1 cellular context compared by ENCODE assay signal in the genomic region with DNA sequence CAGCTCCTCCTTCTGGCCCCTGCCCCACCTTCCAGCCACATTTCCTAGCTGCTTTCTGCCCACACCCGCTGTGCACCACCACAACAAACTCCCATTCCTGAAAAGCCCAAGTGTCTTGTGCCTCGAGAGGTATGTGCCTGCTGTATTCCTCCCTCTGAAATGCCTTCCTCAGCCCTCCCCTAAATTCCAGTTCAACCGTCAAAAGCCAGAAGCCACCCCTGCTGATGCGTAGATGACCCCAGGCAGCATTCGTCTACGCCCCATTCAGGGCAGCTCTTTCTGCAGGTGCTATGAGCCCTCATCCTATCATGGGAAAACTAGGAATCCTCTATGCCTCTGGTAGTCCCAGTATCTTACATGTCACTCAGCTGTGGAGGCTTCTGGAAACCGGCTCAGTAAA.
TF ChIP-seq lines count a peak whose summit lies in the region.

No MANE protein-coding gene starts in this region.

TF ChIP-seq in GM23338, 12 proteins besides CTCF, POLR2A, EP300 and RAD21 (continued from another document):
- no peak for TF ChIP-seq ZNF462 (CRISPR knock-in tag; IDR thresholded peaks at IDR 0.05)
- TF ChIP-seq STAT1 (IDR thresholded peaks at IDR 0.05; ENCODE audit: unreplicated experiment): no peak
- TF ChIP-seq ZNF114 (CRISPR knock-in tag; IDR thresholded peaks at IDR 0.05): no peak
- no peak for TF ChIP-seq JUNB (IDR thresholded peaks at IDR 0.05; ENCODE audit: unreplicated experiment)
- TF ChIP-seq EZH2phosphoT487 (IDR thresholded peaks at IDR 0.05; ENCODE audit: unreplicated experiment): no peak
- TF ChIP-seq REST (IDR thresholded peaks at IDR 0.05; ENCODE audit: unreplicated experiment): no peak
- TF ChIP-seq, protein P1, sequence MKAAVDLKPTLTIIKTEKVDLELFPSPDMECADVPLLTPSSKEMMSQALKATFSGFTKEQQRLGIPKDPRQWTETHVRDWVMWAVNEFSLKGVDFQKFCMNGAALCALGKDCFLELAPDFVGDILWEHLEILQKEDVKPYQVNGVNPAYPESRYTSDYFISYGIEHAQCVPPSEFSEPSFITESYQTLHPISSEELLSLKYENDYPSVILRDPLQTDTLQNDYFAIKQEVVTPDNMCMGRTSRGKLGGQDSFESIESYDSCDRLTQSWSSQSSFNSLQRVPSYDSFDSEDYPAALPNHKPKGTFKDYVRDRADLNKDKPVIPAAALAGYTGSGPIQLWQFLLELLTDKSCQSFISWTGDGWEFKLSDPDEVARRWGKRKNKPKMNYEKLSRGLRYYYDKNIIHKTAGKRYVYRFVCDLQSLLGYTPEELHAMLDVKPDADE (IDR thresholded peaks at IDR 0.05): no peak
- no peak for TF ChIP-seq EZH2 (IDR thresholded peaks at IDR 0.05; ENCODE audit: low read depth, unreplicated experiment)
- TF ChIP-seq NANOG (IDR thresholded peaks at IDR 0.05; ENCODE audit: borderline replicate concordance): no peak
- no peak for TF ChIP-seq CREB1 (CRISPR knock-in tag; IDR thresholded peaks at IDR 0.05; ENCODE audit: low read depth)
- TF ChIP-seq ZNF331 (CRISPR knock-in tag; IDR thresholded peaks at IDR 0.05; ENCODE audit: low read depth): no peak
